ENCODE assay signal across 8 cellular contexts in genomic region chr19:12399901-12400617, GRCh38. TPM values are rescaled to one million over a fixed set of nuclear protein-coding genes. Genes with fewer than 3 reads are reported as not detected.
DNase-seq lines count a peak whose midpoint lies in the region; ATAC-seq and TF ChIP-seq lines count a peak whose summit lies in the region.
"Not testable (repeated sequence)": the region's sequence is repeated elsewhere in the genome, so short reads cannot be mapped to it uniquely, and the experiment has no call there.

No MANE protein-coding gene starts in this region.

- TF ChIP-seq CTCF in endothelial cell (IDR thresholded peaks at IDR 0.05; ENCODE audit: unreplicated experiment); right lobe of liver (IDR thresholded peaks at IDR 0.05): not testable (repeated sequence)

- H3K9me3 ChIP-seq in right lobe of liver: not testable (repeated sequence)

- 4% methylated on average over 5 of the region's 23 CpGs for WGBS in right lobe of liver (ENCODE audit: insufficient coverage, low coverage, low lambda C conversion rate, missing lambda C conversion rate)

- DNase-seq in AG08395 (ENCODE audit: low spot score) (peak; percentile 7), NCI-H69 (lab: John Stamatoyannopoulos, UW) (peak; percentile 58), right lobe of liver (peak; percentile 47 to 74 (median 65))
- peak; percentile 60 for DNase-seq in activated CD8-positive, alpha-beta memory T cell treated with anti-CD3 and anti-CD28 coated beads, Interleukin-2, amount 50 U/mL, for 48 hours
- DNase-seq in endothelial cell (ENCODE audit: low spot score): not testable (repeated sequence)
- DNase-seq in stimulated activated CD4-positive, alpha-beta T cell treated with anti-CD3 and anti-CD28 coated beads, Interleukin-12 subunit alpha, Interleukin-12 subunit beta, amount 100 ng/mL, for 48 hours (ENCODE audit: low read depth in 2 of 3, low spot score in 1 of 3): peak; percentile 6 to 37 (median 14)

- peak overlapping the region; percentile 42 for H3K27ac Mint-ChIP-seq in endothelial cell (ENCODE audit: unreplicated experiment)

- H3K4me1 Mint-ChIP-seq in endothelial cell (ENCODE audit: unreplicated experiment): not testable (repeated sequence)

- not testable (repeated sequence) for H3K4me1 ChIP-seq in right lobe of liver

- H3K36me3 ChIP-seq in right lobe of liver: not testable (repeated sequence)

- H3K27ac ChIP-seq in right lobe of liver: peak overlapping the region; percentile 48 to 72 (median 68)

- peak overlapping the region; percentile 80 to 89 (median 84) for H3K4me3 ChIP-seq in right lobe of liver

- H3K27me3 Mint-ChIP-seq in endothelial cell (ENCODE audit: unreplicated experiment): not testable (repeated sequence)

- intact Hi-C loops in right lobe of liver (cut with DNase I): not testable (repeated sequence)

- ATAC-seq in GM19035 (IDR thresholded peaks at IDR 0.05; ENCODE audit: unreplicated experiment) (peak; percentile 29), HG03039 (IDR thresholded peaks at IDR 0.05; ENCODE audit: unreplicated experiment) (peak; percentile 22), right lobe of liver (peak; percentile 60 to 65 (median 60))

- H3K36me3 Mint-ChIP-seq in endothelial cell (ENCODE audit: low read depth, unreplicated experiment): not testable (repeated sequence)

- not testable (repeated sequence) for H3K9me3 Mint-ChIP-seq in endothelial cell (ENCODE audit: unreplicated experiment)

- H3K27me3 ChIP-seq in right lobe of liver: not testable (repeated sequence)

- peak overlapping the region; percentile 91 for H3K4me3 Mint-ChIP-seq in endothelial cell (ENCODE audit: unreplicated experiment)

- peak; percentile 14 for TF ChIP-seq POLR2A in right lobe of liver (IDR thresholded peaks at IDR 0.05)

RNA-seq across cellular contexts. Expression of gene ZNF799, which starts 1.0 kb away (rescaled TPM):
- total RNA-seq in endothelial cell (ENCODE audit: unreplicated experiment) (4.9 TPM), right lobe of liver (1 to 10 TPM; 2.3 to 2.8 (median 2.7) TPM)

RNA-seq across cellular contexts. Expression of gene ZNF442, which starts 34.6 kb away (rescaled TPM):
- total RNA-seq in endothelial cell (ENCODE audit: unreplicated experiment) (4.0 TPM), right lobe of liver (1 to 10 TPM in 3 of 6 experiments, under 1 TPM in 3; 0.56 to 2.3 (median 1.3) TPM)

RNA-seq across cellular contexts. Expression of gene ZNF443, which starts 40.8 kb away (rescaled TPM):
- 7.3 TPM for total RNA-seq in endothelial cell (ENCODE audit: unreplicated experiment)
- 1 to 10 TPM in 5 of 6 experiments, under 1 TPM in 1; 1.00 to 3.1 (median 2.8) TPM for total RNA-seq in right lobe of liver
